Comparison of ENCODE assay signal across 20 cellular contexts in genomic region chr3:178508443-178508825, GRCh38. TPM values are rescaled to one million over a fixed set of nuclear protein-coding genes. Genes with fewer than 3 reads are reported as not detected.
A peak's percentile ranks its signal among the peaks of the same experiment; 100 is the strongest.
DNase-seq lines count a peak whose midpoint lies in the region; ATAC-seq, FAIRE-seq and TF ChIP-seq lines count a peak whose summit lies in the region.
"Had no signal": no experiment of that assay in that cellular context is flagged by ENCODE, and none has a peak within 500 bp of the region (broad histone marks: within the 10 kb centered on the region; RNA-seq: fewer than 3 reads in every experiment).

No MANE protein-coding gene starts in this region.

- H4K20me1 ChIP-seq in K562 (replicated peaks; ENCODE audit: control insufficient read depth, insufficient read depth, low read length) = no peaks in the 10 kb centered on the region
- H4K20me1 ChIP-seq: BLaER1 treated with 17β-estradiol and CSF1 and Interleukin-3, amounts not matched to agents 10 nM and 100 nM had no signal

- DNase-seq in heart left ventricle = no peak
- DNase-seq in Right ventricle myocardium superior = no peak
- peak; percentile 41 for DNase-seq in LNCaP clone FGC (ENCODE audit: low read depth)
- DNase-seq in K562 (ENCODE audit: extremely low read depth in 1 of 4, low spot score in 3 of 4) = no peak
- DNase-seq in epidermal melanocyte (ENCODE audit: insufficient read length, low spot score) = no peak
- DNase-seq in kidney tubule cell (ENCODE audit: low spot score) = no peak
- no peak for DNase-seq in T-helper 1 cell
- DNase-seq: DMS 273 treated with DMSO at 0.1 percent for 48 hours, KBM-7, NCI-H1436, NCI-H2081 treated with DMSO at 0.1 percent for 48 hours, NCI-H345, NCI-H526, RPMI8226, SJCRH30 had no signal

- no peaks in the 10 kb centered on the region for H3K79me2 ChIP-seq in K562 (ENCODE audit: control insufficient read depth, insufficient read depth, low read length)

- no peak for TF ChIP-seq POLR2A in heart left ventricle (IDR thresholded peaks at IDR 0.05)
- TF ChIP-seq POLR2A in K562 (conservative IDR thresholded peaks at IDR 0.05) = no peak

- TF ChIP-seq EP300 in K562 (IDR thresholded peaks at IDR 0.05; ENCODE audit: low read length) = no peak

- no peaks in the 10 kb centered on the region for H3K27me3 ChIP-seq in heart left ventricle
- H3K27me3 ChIP-seq in K562 (ENCODE audit: control insufficient read depth in 2 of 2, insufficient read depth in 2 of 2, low read length in 2 of 2) = no peaks in the 10 kb centered on the region
- H3K27me3 ChIP-seq: BLaER1 treated with 17β-estradiol and CSF1 and Interleukin-3, amounts not matched to agents 10 nM and 100 nM; SJCRH30 had no signal

- peaks cover 24% of the 10 kb centered on the region for H3K4me1 Mint-ChIP-seq in nephron

- H3K27ac ChIP-seq in heart left ventricle = peak overlapping the region in 9 of 12 donors; percentile 45 to 80 (median 72)
- H3K27ac ChIP-seq in K562 (ENCODE audit: extremely low read depth, low read depth, low read length) = no peak overlapping the region
- H3K27ac ChIP-seq: A549; BLaER1 treated with 17β-estradiol and CSF1 and Interleukin-3, amounts not matched to agents 10 nM and 100 nM; SJCRH30 had no signal

- no peaks in the 10 kb centered on the region for H3K36me3 Mint-ChIP-seq in nephron (ENCODE audit: low read depth)

- no peak overlapping the region for H3K4me3 Mint-ChIP-seq in nephron

- no TSS peak for BruUV-seq in K562 (replicated peaks; lab: Mats Ljungman, UMichigan)

- TF ChIP-seq CTCF in heart left ventricle (IDR thresholded peaks at IDR 0.05) (no peak), LNCaP clone FGC (IDR thresholded peaks at IDR 0.05; ENCODE audit: control insufficient read depth, extremely low read depth, insufficient read depth) (no peak), K562 (IDR thresholded peaks at IDR 0.05 in 2 of 3, conservative IDR thresholded peaks at IDR 0.05 in 1 of 3; ENCODE audit: insufficient read depth in 2 of 3, low read depth in 1 of 3, low read length in 3 of 3) (no peak), nephron (IDR thresholded peaks at IDR 0.05; ENCODE audit: unreplicated experiment in 3 of 3) (no peak)

- peaks cover 0 to 9% (median 0%) of the 10 kb centered on the region in 12 donors for H3K4me1 ChIP-seq in heart left ventricle
- no peaks in the 10 kb centered on the region for H3K4me1 ChIP-seq in K562 (replicated peaks in 1 of 2; ENCODE audit: control insufficient read depth in 2 of 2, insufficient read depth in 2 of 2, low read length in 2 of 2)
- H3K4me1 ChIP-seq: A549, SJCRH30 had no signal

- H2AFZ ChIP-seq in K562 (ENCODE audit: low read depth, low read length) = no peak overlapping the region

- intact Hi-C loops in heart left ventricle (cut with DNase I) = no loop called here
- intact Hi-C loops in Right ventricle myocardium superior (cut with DNase I) = no loop called here
- intact Hi-C loops in K562 (cut with micrococcal nuclease) = no loop called here

- H3K9me3 Mint-ChIP-seq in nephron = no peaks in the 10 kb centered on the region

- 63 to 71% (median 70%) methylated on average over 2 of the region's 2 CpGs for WGBS in heart left ventricle, 4 donors
- 0% methylated on average over 2 of the region's 2 CpGs for WGBS in K562 (ENCODE audit: insufficient coverage, low coverage, missing lambda C conversion rate)

- H3K27ac Mint-ChIP-seq in nephron = peak overlapping the region in 2 of 3 experiments; percentile 6 to 40

- no peak for TF ChIP-seq RAD21 in K562 (CRISPR knock-in tag; conservative IDR thresholded peaks at IDR 0.05 in 1 of 2, IDR thresholded peaks at IDR 0.05 in 1 of 2)

- no peak overlapping the region for H3K4me2 ChIP-seq in K562 (ENCODE audit: insufficient read depth, low read length)
- H3K4me2 ChIP-seq: A549; BLaER1 treated with 17β-estradiol and CSF1 and Interleukin-3, amounts not matched to agents 10 nM and 100 nM had no signal

- POLR2A ChIA-PET in K562 (lab: Yijun Ruan, JAX) = no interaction called here

- no peaks in the 10 kb centered on the region for H3K9me1 ChIP-seq in K562 (ENCODE audit: control insufficient read depth, insufficient read depth, low read length)

- no peaks in the 10 kb centered on the region for H3K27me3 Mint-ChIP-seq in nephron (ENCODE audit: low read depth)

- in situ Hi-C loops in K562 (cut with MboI) = no loop called here

- H3K9ac ChIP-seq in K562 (ENCODE audit: insufficient read depth in 1 of 2, low read depth in 2 of 2, low read length in 2 of 2) = no peak overlapping the region
- H3K9ac ChIP-seq: BLaER1 treated with 17β-estradiol and CSF1 and Interleukin-3, amounts not matched to agents 10 nM and 100 nM had no signal

- ATAC-seq in heart left ventricle (no peak), Right ventricle myocardium superior (ENCODE audit: poor library complexity) (no peak), K562 (no peak)

- H3K9me3 ChIP-seq in heart left ventricle (no peaks in the 10 kb centered on the region), K562 (replicated peaks; ENCODE audit: control insufficient read depth, insufficient read depth, low read depth, low read length) (no peaks in the 10 kb centered on the region)
- H3K9me3 ChIP-seq: A549; BLaER1 treated with 17β-estradiol and CSF1 and Interleukin-3, amounts not matched to agents 10 nM and 100 nM; SJCRH30 had no signal

- CTCF ChIA-PET in K562 (lab: Yijun Ruan, JAX; ENCODE audit: low intra/inter-chr PET ratio) = no interaction called here

- FAIRE-seq in K562 (lab: Jason Lieb, UNC) = no peak
- FAIRE-seq: A549 had no signal

- H3K36me3 ChIP-seq in heart left ventricle = no peaks in the 10 kb centered on the region
- H3K36me3 ChIP-seq in K562 (ENCODE audit: control insufficient read depth, insufficient read depth, low read length) = no peaks in the 10 kb centered on the region
- H3K36me3 ChIP-seq: BLaER1 treated with 17β-estradiol and CSF1 and Interleukin-3, amounts not matched to agents 10 nM and 100 nM; SJCRH30 had no signal

- no peak overlapping the region for H3K4me3 ChIP-seq in heart left ventricle
- no peak overlapping the region for H3K4me3 ChIP-seq in LNCaP clone FGC (ENCODE audit: low read depth, low read length)
- no peak overlapping the region for H3K4me3 ChIP-seq in K562
- H3K4me3 ChIP-seq: A549; BLaER1 treated with 17β-estradiol and CSF1 and Interleukin-3, amounts not matched to agents 10 nM and 100 nM; SJCRH30 had no signal

RNA-seq across cellular contexts. Expression of gene KCNMB2, which starts 27.8 kb away (rescaled TPM):
- total RNA-seq in heart left ventricle (1 to 10 TPM in 8 of 9 donors, not detected in 1; 1.3 to 5.7 (median 2.7) TPM), Right ventricle myocardium superior (2.6 TPM), K562 (2014; rRNA removed) (not detected in 2 replicates), K562 (2014; rRNA removed; fragmentation: Illumina TruSeq; extraction: Trizol) (not detected in 2 replicates), K562 (2015; rRNA removed; fragmentation: Illumina TruSeq; extraction: Trizol) (not detected in 2 replicates), K562 (2021) (not detected in 2 replicates)
- polyA plus RNA-seq in heart left ventricle (1 to 10 TPM in 1 of 2 donors, under 1 TPM in 1; 0.37 to 1.9 TPM), K562 (2011; rRNA removed) (not detected in 2 replicates), K562 (2014; fragmentation: Illumina TruSeq; extraction: Trizol) (not detected in 2 replicates), K562 (2014; fragmentation: Nextera tagmentation; extraction: Ambion mirVana) (under 1 TPM; 0.04 to 0.15 TPM), K562 (2014; rRNA removed) (not detected in 2 replicates)
- not detected in 2 replicates for total RNA-seq in K562 (2011; cell fraction: chromatin; rRNA removed; ENCODE audit: low replicate concordance)
- total RNA-seq in K562 (2011; cell fraction: nucleolus; rRNA removed) = not detected in 2 replicates
- total RNA-seq in K562 (2011; cell fraction: nucleoplasm; rRNA removed) = not detected in 2 replicates
- polyA plus RNA-seq in K562 (2011; cell fraction: cytosol; rRNA removed) = not detected in 2 replicates
- polyA plus RNA-seq in K562 (2011; cell fraction: nucleus; rRNA removed) = not detected in 2 replicates
- 0.22 and 0.36 TPM in 2 replicates for polyA plus RNA-seq in K562 (2012)
- polyA minus RNA-seq in K562 (2011; rRNA and poly(A)+ RNA removed) = not detected in 2 replicates
- polyA minus RNA-seq in K562 (2011; cell fraction: cytosol; rRNA and poly(A)+ RNA removed) = not detected in 2 replicates
- 0.13 TPM in 1 of 2 replicates, not detected in the other for polyA minus RNA-seq in K562 (2011; cell fraction: nucleus; rRNA and poly(A)+ RNA removed)
- total RNA-seq: H4, OCI-LY7, SJCRH30 had no signal
- polyA plus RNA-seq: A549 had no signal
